ENCODE assay signal across 2 cellular contexts in genomic region chr6:38012573-38012972, GRCh38.
TF ChIP-seq lines count a peak whose summit lies in the region.

No MANE protein-coding gene starts in this region.

TF ChIP-seq in HCT116, 20 proteins besides CTCF, POLR2A, EP300 and RAD21:
- TF ChIP-seq ATF3 (IDR thresholded peaks at IDR 0.05) = no peak
- TF ChIP-seq, protein P1, sequence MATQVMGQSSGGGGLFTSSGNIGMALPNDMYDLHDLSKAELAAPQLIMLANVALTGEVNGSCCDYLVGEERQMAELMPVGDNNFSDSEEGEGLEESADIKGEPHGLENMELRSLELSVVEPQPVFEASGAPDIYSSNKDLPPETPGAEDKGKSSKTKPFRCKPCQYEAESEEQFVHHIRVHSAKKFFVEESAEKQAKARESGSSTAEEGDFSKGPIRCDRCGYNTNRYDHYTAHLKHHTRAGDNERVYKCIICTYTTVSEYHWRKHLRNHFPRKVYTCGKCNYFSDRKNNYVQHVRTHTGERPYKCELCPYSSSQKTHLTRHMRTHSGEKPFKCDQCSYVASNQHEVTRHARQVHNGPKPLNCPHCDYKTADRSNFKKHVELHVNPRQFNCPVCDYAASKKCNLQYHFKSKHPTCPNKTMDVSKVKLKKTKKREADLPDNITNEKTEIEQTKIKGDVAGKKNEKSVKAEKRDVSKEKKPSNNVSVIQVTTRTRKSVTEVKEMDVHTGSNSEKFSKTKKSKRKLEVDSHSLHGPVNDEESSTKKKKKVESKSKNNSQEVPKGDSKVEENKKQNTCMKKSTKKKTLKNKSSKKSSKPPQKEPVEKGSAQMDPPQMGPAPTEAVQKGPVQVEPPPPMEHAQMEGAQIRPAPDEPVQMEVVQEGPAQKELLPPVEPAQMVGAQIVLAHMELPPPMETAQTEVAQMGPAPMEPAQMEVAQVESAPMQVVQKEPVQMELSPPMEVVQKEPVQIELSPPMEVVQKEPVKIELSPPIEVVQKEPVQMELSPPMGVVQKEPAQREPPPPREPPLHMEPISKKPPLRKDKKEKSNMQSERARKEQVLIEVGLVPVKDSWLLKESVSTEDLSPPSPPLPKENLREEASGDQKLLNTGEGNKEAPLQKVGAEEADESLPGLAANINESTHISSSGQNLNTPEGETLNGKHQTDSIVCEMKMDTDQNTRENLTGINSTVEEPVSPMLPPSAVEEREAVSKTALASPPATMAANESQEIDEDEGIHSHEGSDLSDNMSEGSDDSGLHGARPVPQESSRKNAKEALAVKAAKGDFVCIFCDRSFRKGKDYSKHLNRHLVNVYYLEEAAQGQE (IDR thresholded peaks at IDR 0.05; ENCODE audit: low read depth) = no peak
- no peak for TF ChIP-seq SIN3A (IDR thresholded peaks at IDR 0.05; ENCODE audit: low read depth)
- TF ChIP-seq ZFX (IDR thresholded peaks at IDR 0.05) = no peak
- no peak for TF ChIP-seq TCF7L2 (IDR thresholded peaks at IDR 0.05; ENCODE audit: borderline replicate concordance, extremely low read depth, insufficient read depth, insufficient read length)
- no peak for TF ChIP-seq MAX (IDR thresholded peaks at IDR 0.05)
- no peak for TF ChIP-seq EZH2phosphoT487 (IDR thresholded peaks at IDR 0.05; ENCODE audit: borderline replicate concordance)
- no peak for TF ChIP-seq EGR1 (IDR thresholded peaks at IDR 0.05; ENCODE audit: low read depth)
- no peak for TF ChIP-seq CBX3 (IDR thresholded peaks at IDR 0.05; ENCODE audit: low read depth)
- TF ChIP-seq ZNF274 (IDR thresholded peaks at IDR 0.05; ENCODE audit: low read depth, low read length) = no peak
- TF ChIP-seq, protein P2, sequence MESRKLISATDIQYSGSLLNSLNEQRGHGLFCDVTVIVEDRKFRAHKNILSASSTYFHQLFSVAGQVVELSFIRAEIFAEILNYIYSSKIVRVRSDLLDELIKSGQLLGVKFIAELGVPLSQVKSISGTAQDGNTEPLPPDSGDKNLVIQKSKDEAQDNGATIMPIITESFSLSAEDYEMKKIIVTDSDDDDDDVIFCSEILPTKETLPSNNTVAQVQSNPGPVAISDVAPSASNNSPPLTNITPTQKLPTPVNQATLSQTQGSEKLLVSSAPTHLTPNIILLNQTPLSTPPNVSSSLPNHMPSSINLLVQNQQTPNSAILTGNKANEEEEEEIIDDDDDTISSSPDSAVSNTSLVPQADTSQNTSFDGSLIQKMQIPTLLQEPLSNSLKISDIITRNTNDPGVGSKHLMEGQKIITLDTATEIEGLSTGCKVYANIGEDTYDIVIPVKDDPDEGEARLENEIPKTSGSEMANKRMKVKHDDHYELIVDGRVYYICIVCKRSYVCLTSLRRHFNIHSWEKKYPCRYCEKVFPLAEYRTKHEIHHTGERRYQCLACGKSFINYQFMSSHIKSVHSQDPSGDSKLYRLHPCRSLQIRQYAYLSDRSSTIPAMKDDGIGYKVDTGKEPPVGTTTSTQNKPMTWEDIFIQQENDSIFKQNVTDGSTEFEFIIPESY (IDR thresholded peaks at IDR 0.05; ENCODE audit: extremely low read depth, insufficient replicate concordance, low read length) = no peak
- TF ChIP-seq YY1 (IDR thresholded peaks at IDR 0.05; ENCODE audit: extremely low read depth, insufficient replicate concordance, low read depth, low read length) = no peak
- TF ChIP-seq ELF1 (IDR thresholded peaks at IDR 0.05; ENCODE audit: borderline replicate concordance, low read depth) = no peak
TF ChIP-seq in HCT116: peak in this region for 0.

TF ChIP-seq in endothelial cell of umbilical vein, 7 proteins besides CTCF, POLR2A, EP300 and RAD21 (continued from another document):
- TF ChIP-seq GATA2 (IDR thresholded peaks at IDR 0.05; ENCODE audit: insufficient read depth, insufficient read length, low read depth, low read length) = no peak
- TF ChIP-seq JUN (IDR thresholded peaks at IDR 0.05; ENCODE audit: borderline replicate concordance, insufficient read depth, insufficient read length, low read depth) = no peak
- no peak for TF ChIP-seq MYC (IDR thresholded peaks at IDR 0.05; ENCODE audit: low read depth, low read length)
- TF ChIP-seq FOS (IDR thresholded peaks at IDR 0.05; ENCODE audit: borderline replicate concordance, insufficient read depth, low read length) = no peak
- no peak for TF ChIP-seq MAX (IDR thresholded peaks at IDR 0.05; ENCODE audit: insufficient read depth, insufficient read length)
- no peak for TF ChIP-seq POLR2AphosphoS5 (IDR thresholded peaks at IDR 0.05; ENCODE audit: insufficient read depth, low read depth, low read length)
